11 cellular contexts compared by ENCODE assay signal in the genomic region with DNA sequence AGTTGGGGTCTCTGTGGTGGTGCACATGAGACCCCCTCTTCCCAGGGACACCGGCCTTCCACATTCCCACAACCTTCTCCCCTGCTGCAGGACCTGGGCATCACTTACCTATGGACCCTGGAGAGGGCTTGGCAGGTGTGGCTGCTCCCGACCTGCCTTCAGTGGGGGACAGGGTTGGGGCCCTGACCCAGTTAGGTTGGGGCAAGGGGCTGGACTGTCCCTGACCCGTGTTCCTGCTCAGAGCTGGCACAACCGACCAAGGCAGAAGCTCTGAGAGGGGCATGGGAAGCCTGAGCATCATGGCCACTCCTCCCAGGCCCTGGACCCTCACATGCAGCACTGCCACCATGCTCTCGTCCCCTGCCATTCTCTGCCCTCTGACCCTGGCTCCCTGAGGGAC. TPM values are rescaled to one million over a fixed set of nuclear protein-coding genes. Genes with fewer than 3 reads are reported as not detected.
DNase-seq lines count a peak whose midpoint lies in the region; ATAC-seq lines count a peak whose summit lies in the region.
"Had no signal": no experiment of that assay in that cellular context is flagged by ENCODE, and none has a peak within 500 bp of the region (broad histone marks: within the 10 kb centered on the region; RNA-seq: fewer than 3 reads in every experiment).

No MANE protein-coding gene starts in this region.

- peak overlapping the region; percentile 84 for H3K27ac ChIP-seq in Karpas-422 (ENCODE audit: low read length)
- H3K27ac ChIP-seq: ovary had no signal

- peaks cover 8% of the 10 kb centered on the region for H3K36me3 ChIP-seq in Karpas-422 (ENCODE audit: insufficient read depth, low read length)
- H3K36me3 ChIP-seq: ovary had no signal

- no peak for DNase-seq in T-helper 2 cell treated with Interferon-gamma antibody and Interleukin-4, amounts not matched to agents 5 μg/mL and 100 μg/mL, for 36 hours (ENCODE audit: low spot score)
- DNase-seq in T-helper 2 cell (no peak), Karpas-422 (no peak), posterior vena cava (ENCODE audit: low spot score) (peak; percentile 77)
- no peak for DNase-seq in effector memory CD8-positive, alpha-beta T cell
- DNase-seq: ovary had no signal

- no peaks in the 10 kb centered on the region for H3K27me3 Mint-ChIP-seq in T-helper 2 cell treated with Interferon-gamma antibody and Interleukin-4, amounts not matched to agents 5 μg/mL and 100 μg/mL, for 36 hours (ENCODE audit: low read depth)
- H3K27me3 Mint-ChIP-seq in effector memory CD8-positive, alpha-beta T cell: no peaks in the 10 kb centered on the region

- H4K20me1 ChIP-seq in Karpas-422 (ENCODE audit: insufficient read depth, low read depth, low read length): peaks cover 18% of the 10 kb centered on the region; the same call in 1 of the 2 replicates

- no peak overlapping the region for H2AFZ ChIP-seq in Karpas-422 (ENCODE audit: low read length)

- H3K9me2 ChIP-seq in Karpas-422 (replicated peaks; ENCODE audit: insufficient read depth, low read length): no peaks in the 10 kb centered on the region

- ATAC-seq in effector memory CD8-positive, alpha-beta T cell (replicated peaks): no peak
- ATAC-seq in HG03095 (IDR thresholded peaks at IDR 0.05; ENCODE audit: unreplicated experiment) (no peak), HG03196 (IDR thresholded peaks at IDR 0.05; ENCODE audit: unreplicated experiment) (no peak), GM21515 (IDR thresholded peaks at IDR 0.05; ENCODE audit: unreplicated experiment) (no peak)
- ATAC-seq: heart left ventricle, Panc1 had no signal

- peaks cover 95% of the 10 kb centered on the region for H3K4me1 ChIP-seq in Karpas-422 (ENCODE audit: low read length)

- peak overlapping the region; percentile 57; the same call in 1 of the 2 replicates for H3K9ac ChIP-seq in Karpas-422 (ENCODE audit: low read length)

- no peaks in the 10 kb centered on the region for H3K27me3 ChIP-seq in Karpas-422 (ENCODE audit: low read length)
- H3K27me3 ChIP-seq: heart left ventricle, ovary had no signal

- H3K4me2 ChIP-seq in Karpas-422 (ENCODE audit: low read depth, low read length, poor library complexity, severe bottlenecking): peak overlapping the region; percentile 46

- peaks cover 77% of the 10 kb centered on the region for H3K4me1 Mint-ChIP-seq in T-helper 2 cell treated with Interferon-gamma antibody and Interleukin-4, amounts not matched to agents 5 μg/mL and 100 μg/mL, for 36 hours (ENCODE audit: low read depth)
- peaks cover 79 to 80% of the 10 kb centered on the region in 2 donors for H3K4me1 Mint-ChIP-seq in effector memory CD8-positive, alpha-beta T cell (ENCODE audit: low read depth in 2 of 2)

- no peaks in the 10 kb centered on the region for H3K9me3 ChIP-seq in Karpas-422 (ENCODE audit: low read length)
- H3K9me3 ChIP-seq: heart left ventricle, ovary had no signal

- intact Hi-C loops in posterior vena cava (cut with DNase I): no loop called here

- peaks cover 45% of the 10 kb centered on the region for H3K36me3 Mint-ChIP-seq in T-helper 2 cell treated with Interferon-gamma antibody and Interleukin-4, amounts not matched to agents 5 μg/mL and 100 μg/mL, for 36 hours (ENCODE audit: low read depth)
- peaks cover 19% of the 10 kb centered on the region for H3K36me3 Mint-ChIP-seq in effector memory CD8-positive, alpha-beta T cell (ENCODE audit: insufficient read depth)

- H3K27ac Mint-ChIP-seq in T-helper 2 cell treated with Interferon-gamma antibody and Interleukin-4, amounts not matched to agents 5 μg/mL and 100 μg/mL, for 36 hours: peak overlapping the region; percentile 91
- H3K27ac Mint-ChIP-seq in effector memory CD8-positive, alpha-beta T cell: peak overlapping the region in 1 of 2 donors; percentile 93

- H3K9me3 Mint-ChIP-seq in T-helper 2 cell treated with Interferon-gamma antibody and Interleukin-4, amounts not matched to agents 5 μg/mL and 100 μg/mL, for 36 hours: no peaks in the 10 kb centered on the region
- no peaks in the 10 kb centered on the region for H3K9me3 Mint-ChIP-seq in effector memory CD8-positive, alpha-beta T cell

- no peak overlapping the region; the same call in 1 of the 2 replicates for H3K4me3 ChIP-seq in Karpas-422 (ENCODE audit: low read length)
- H3K4me3 ChIP-seq: heart left ventricle, ovary had no signal

- H3K4me3 Mint-ChIP-seq in T-helper 2 cell treated with Interferon-gamma antibody and Interleukin-4, amounts not matched to agents 5 μg/mL and 100 μg/mL, for 36 hours: peak overlapping the region; percentile 89
- H3K4me3 Mint-ChIP-seq in effector memory CD8-positive, alpha-beta T cell: peak overlapping the region; percentile 83 to 85

- peaks cover 73% of the 10 kb centered on the region for H3K79me2 ChIP-seq in Karpas-422 (ENCODE audit: low read length)

RNA-seq across cellular contexts. Expression of gene NBEAL2, which starts 6.1 kb away (rescaled TPM):
- 60.5 and 133 TPM in 2 replicates for total RNA-seq in Karpas-422 (2014; rRNA removed; shearing (Covaris generic); ENCODE audit: low replicate concordance)
- total RNA-seq in posterior vena cava: 10 to 100 TPM; 26.0 to 33.1 TPM

RNA-seq across cellular contexts. Expression of gene CCDC12, which starts 9.0 kb away (rescaled TPM):
- 40.2 and 83.5 TPM in 2 replicates for total RNA-seq in Karpas-422 (2014; rRNA removed; shearing (Covaris generic); ENCODE audit: low replicate concordance)
- total RNA-seq in posterior vena cava: 10 to 100 TPM; 21.5 to 26.0 TPM
